17 cellular contexts compared by ENCODE assay signal in the genomic region with DNA sequence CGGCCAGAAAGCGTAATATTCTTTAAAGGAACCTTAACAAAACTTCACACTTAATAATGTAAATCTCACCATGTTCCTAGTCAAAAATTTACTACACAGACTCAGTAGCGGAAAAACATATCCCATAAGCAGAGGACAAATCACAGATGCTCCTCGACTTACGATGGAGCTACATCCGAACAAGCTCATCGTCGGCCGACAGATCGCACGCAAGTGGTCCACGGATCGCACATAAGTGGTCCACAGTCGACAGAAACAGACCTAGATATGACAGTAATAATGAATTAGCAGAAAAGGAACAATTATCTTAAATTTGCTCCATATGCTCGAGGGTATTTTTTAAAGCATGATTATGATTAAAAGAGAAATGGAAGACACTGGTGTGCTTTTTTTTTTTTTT.
"Had no signal": no experiment of that assay in that cellular context is flagged by ENCODE, and none has a peak within 500 bp of the region (broad histone marks: within the 10 kb centered on the region; RNA-seq: fewer than 3 reads in every experiment).

No MANE protein-coding gene starts in this region.

- H3K9me3 ChIP-seq: esophagus squamous epithelium, pancreas, tibial nerve had no signal

- H3K9me3 Mint-ChIP-seq: activated CD4-positive, alpha-beta T cell treated with anti-CD3 and anti-CD28 coated beads, Interleukin-2, amount 10 ng/mL, durations not matched to agents 24 days and 14 days; activated naive CD4-positive, alpha-beta T cell treated with anti-CD3 and anti-CD28 coated beads, Interleukin-2, amount 50 U/mL, for 72 hours; activated T-helper 1 cell treated with anti-CD3 and anti-CD28 coated beads, Interleukin-12 subunit alpha, Interleukin-12 subunit beta, Interleukin-2, Interleukin-4 antibody, amounts not matched to agents 30 ng/mL and 10 ng/mL and 1 ng/mL, durations not matched to agents 14 hours and 24 hours and 36 hours; dendritic cell treated with granulocyte-macrophage colony-stimulating factor and Interleukin-4, amounts not matched to agents 40 ng/mL and 50 ng/mL, for 4 days; memory B cell; stimulated activated naive CD8-positive, alpha-beta T cell treated with anti-CD3 and anti-CD28 coated beads, Interleukin-15, Interleukin-2, amounts not matched to agents 100 ng/mL and 50 ng/mL, for 24 hours had no signal

- H3K4me1 Mint-ChIP-seq: memory B cell had no signal

- H3K27ac ChIP-seq: esophagus squamous epithelium, hepatocyte, pancreas, tibial nerve had no signal

- H3K4me3 Mint-ChIP-seq: activated CD4-positive, alpha-beta T cell treated with anti-CD3 and anti-CD28 coated beads, Interleukin-2, amount 10 ng/mL, durations not matched to agents 24 days and 14 days; activated T-helper 1 cell treated with anti-CD3 and anti-CD28 coated beads, Interleukin-12 subunit alpha, Interleukin-12 subunit beta, Interleukin-2, Interleukin-4 antibody, amounts not matched to agents 30 ng/mL and 10 ng/mL and 1 ng/mL, durations not matched to agents 14 hours and 24 hours and 36 hours; dendritic cell treated with granulocyte-macrophage colony-stimulating factor and Interleukin-4, amounts not matched to agents 40 ng/mL and 50 ng/mL, for 4 days; memory B cell; naive thymus-derived CD4-positive, alpha-beta T cell; stimulated activated naive CD8-positive, alpha-beta T cell treated with anti-CD3 and anti-CD28 coated beads, Interleukin-15, Interleukin-2, amounts not matched to agents 100 ng/mL and 50 ng/mL, for 24 hours had no signal

- DNase-seq: activated CD4-positive, alpha-beta T cell treated with anti-CD3 and anti-CD28 coated beads, Interleukin-2, amount 10 ng/mL, durations not matched to agents 24 days and 14 days; activated CD4-positive, CD25-positive, alpha-beta regulatory T cell; activated gamma-delta T cell treated with Interleukin-2 at 50 U/mL for 16 hours; activated T-cell treated with anti-CD3 and anti-CD28 coated beads for 4 hours; effector CD8-positive, alpha-beta T cell; esophagus squamous epithelium; T-helper 1 cell; T-helper 9 cell had no signal

- H3K27me3 ChIP-seq: esophagus squamous epithelium, hepatocyte, pancreas, tibial nerve had no signal

- ATAC-seq: naive thymus-derived CD4-positive, alpha-beta T cell; pancreas had no signal

- H3K4me3 ChIP-seq: esophagus squamous epithelium, hepatocyte, pancreas, tibial nerve had no signal

- H3K4me1 ChIP-seq: pancreas, tibial nerve had no signal

- H3K27ac Mint-ChIP-seq: activated CD4-positive, alpha-beta T cell treated with anti-CD3 and anti-CD28 coated beads, Interleukin-2, amount 10 ng/mL, durations not matched to agents 24 days and 14 days; activated T-helper 1 cell treated with anti-CD3 and anti-CD28 coated beads, Interleukin-12 subunit alpha, Interleukin-12 subunit beta, Interleukin-2, Interleukin-4 antibody, amounts not matched to agents 30 ng/mL and 10 ng/mL and 1 ng/mL, durations not matched to agents 14 hours and 24 hours and 36 hours; dendritic cell treated with granulocyte-macrophage colony-stimulating factor and Interleukin-4, amounts not matched to agents 40 ng/mL and 50 ng/mL, for 4 days; memory B cell; stimulated activated naive CD8-positive, alpha-beta T cell treated with anti-CD3 and anti-CD28 coated beads, Interleukin-15, Interleukin-2, amounts not matched to agents 100 ng/mL and 50 ng/mL, for 24 hours had no signal

- H3K27me3 Mint-ChIP-seq: activated CD4-positive, alpha-beta T cell treated with anti-CD3 and anti-CD28 coated beads, Interleukin-2, amount 10 ng/mL, durations not matched to agents 24 days and 14 days; dendritic cell treated with granulocyte-macrophage colony-stimulating factor and Interleukin-4, amounts not matched to agents 40 ng/mL and 50 ng/mL, for 4 days; memory B cell; naive thymus-derived CD4-positive, alpha-beta T cell; stimulated activated naive CD8-positive, alpha-beta T cell treated with anti-CD3 and anti-CD28 coated beads, Interleukin-15, Interleukin-2, amounts not matched to agents 100 ng/mL and 50 ng/mL, for 24 hours had no signal
